Comparison of ENCODE assay signal across 8 cellular contexts in genomic region chr5:150448960-150449490, GRCh38. TPM values are rescaled to one million over a fixed set of nuclear protein-coding genes. Genes with fewer than 3 reads are reported as not detected.
A peak's percentile ranks its signal among the peaks of the same experiment; 100 is the strongest.
DNase-seq lines count a peak whose midpoint lies in the region; ATAC-seq and TF ChIP-seq lines count a peak whose summit lies in the region.

No MANE protein-coding gene starts in this region.

- H3K27me3 ChIP-seq in BE2C (no peaks in the 10 kb centered on the region), HUES48 (ENCODE audit: control insufficient read depth, insufficient read depth, low read length) (no peaks in the 10 kb centered on the region), brain microvascular endothelial cell (replicated peaks) (no peaks in the 10 kb centered on the region), right lobe of liver (no peaks in the 10 kb centered on the region), transverse colon (no peaks in the 10 kb centered on the region)

- WGBS in right lobe of liver (ENCODE audit: insufficient coverage, low coverage, low lambda C conversion rate, missing lambda C conversion rate), result 0% methylated on average over 23 of the region's 30 CpGs
- 0 to 1% methylated on average over 13 to 22 of the region's 30 CpGs for WGBS in transverse colon (ENCODE audit: low coverage in 1 of 2), 2 donors

- peak in 2 of 4 donors; percentile 3 to 5 for ATAC-seq in right lobe of liver
- ATAC-seq in HG03025 (IDR thresholded peaks at IDR 0.05; ENCODE audit: low FRiP score, unreplicated experiment), result no peak

- in situ Hi-C loops in brain microvascular endothelial cell (cut with HindIII; ENCODE audit: low pct_ligation_motif_present, low sequenced_read_pairs) (no loop called here), transverse colon (cut with MboI; ENCODE audit: low pct_ligation_motif_present in 1 of 4, low pct_unique_long_range_greater_than_20kb in 1 of 4, low sequenced_read_pairs in 3 of 4) (loop anchor here (25.0 kb wide), 3 partner anchors 187 to 312 kb away; partner anchors contain the start of genes CDX1 (in 2 of the 4) and PDGFRB (in 2 of the 4))

- TF ChIP-seq EP300 in transverse colon (IDR thresholded peaks at IDR 0.05; ENCODE audit: low read depth), result no peak

- DNase-seq in BE2C (no peak), brain microvascular endothelial cell (no peak), right lobe of liver (no peak), transverse colon (no peak), NCI-H345 (lab: John Stamatoyannopoulos, UW) (no peak), Kasumi-1 (lab: John Stamatoyannopoulos, UW) (no peak)

- no peak for TF ChIP-seq POLR2A in right lobe of liver (IDR thresholded peaks at IDR 0.05)
- TF ChIP-seq POLR2A in transverse colon (IDR thresholded peaks at IDR 0.05), result no peak

- peak overlapping the region; percentile 99 for H3K27ac ChIP-seq in HUES48 (ENCODE audit: low read depth, low read length)
- peak overlapping the region; percentile 100 for H3K27ac ChIP-seq in brain microvascular endothelial cell
- H3K27ac ChIP-seq in right lobe of liver, result peak overlapping the region; percentile 94 to 98 (median 95)
- H3K27ac ChIP-seq in transverse colon, result peak overlapping the region; percentile 92 to 94 (median 93)

- H3K36me3 ChIP-seq in BE2C, result peaks cover 53% of the 10 kb centered on the region
- H3K36me3 ChIP-seq in HUES48 (ENCODE audit: control insufficient read depth, insufficient read depth, low read length), result peaks cover 48% of the 10 kb centered on the region
- peaks cover 45% of the 10 kb centered on the region for H3K36me3 ChIP-seq in brain microvascular endothelial cell (replicated peaks)
- peaks cover 21 to 39% (median 29%) of the 10 kb centered on the region in 4 donors for H3K36me3 ChIP-seq in right lobe of liver
- H3K36me3 ChIP-seq in transverse colon, result peaks cover 0 to 38% (median 19%) of the 10 kb centered on the region in 4 donors

- H3K4me1 ChIP-seq in BE2C (peaks cover 5% of the 10 kb centered on the region), HUES48 (ENCODE audit: control insufficient read depth, insufficient read depth, low read length) (peaks cover 9% of the 10 kb centered on the region), right lobe of liver (peaks cover 0 to 10% (median 0%) of the 10 kb centered on the region in 4 donors), transverse colon (peaks cover 12 to 19% (median 13%) of the 10 kb centered on the region in 4 donors)

- peak overlapping the region; percentile 98 for H3K9ac ChIP-seq in HUES48 (ENCODE audit: low read depth, low read length)

- intact Hi-C loops in right lobe of liver (cut with DNase I) (no loop called here), transverse colon (cut with DNase I; ENCODE audit: low total_unique reads) (no loop called here)

- H3K9me3 ChIP-seq in BE2C (no peaks in the 10 kb centered on the region), HUES48 (ENCODE audit: control insufficient read depth, insufficient read depth, low read length) (no peaks in the 10 kb centered on the region), right lobe of liver (no peaks in the 10 kb centered on the region), transverse colon (no peaks in the 10 kb centered on the region)

- no peak for TF ChIP-seq CTCF in BE2C (IDR thresholded peaks at IDR 0.05; ENCODE audit: low read depth, low read length)
- no peak for TF ChIP-seq CTCF in brain microvascular endothelial cell (IDR thresholded peaks at IDR 0.05; ENCODE audit: low read depth, low read length, missing control alignments)
- no peak for TF ChIP-seq CTCF in right lobe of liver (IDR thresholded peaks at IDR 0.05)
- no peak for TF ChIP-seq CTCF in transverse colon (IDR thresholded peaks at IDR 0.05)

- H3K4me3 ChIP-seq in BE2C (ENCODE audit: low read depth, low read length) (peak overlapping the region; percentile 100), HUES48 (ENCODE audit: low read depth, low read length) (peak overlapping the region; percentile 81), brain microvascular endothelial cell (ENCODE audit: low read depth, low read length) (peak overlapping the region; percentile 96), right lobe of liver (peak overlapping the region; percentile 81 to 97 (median 93)), transverse colon (peak overlapping the region; percentile 78 to 86 (median 84))

RNA-seq across cellular contexts. Expression of gene RPS14, which starts 0.5 kb away (rescaled TPM):
- polyA plus RNA-seq in BE2C (2012; ENCODE audit: insufficient read depth, insufficient read length, low read depth), result 2,025 TPM
- total RNA-seq in right lobe of liver (100 to 1,000 TPM; 573 to 800 (median 663) TPM), transverse colon (1,000 to 10,000 TPM; 1,179 to 2,387 (median 1,878) TPM)

RNA-seq across cellular contexts. Expression of gene CD74, which starts 36.3 kb away (rescaled TPM):
- 0.91 TPM for polyA plus RNA-seq in BE2C (2012; ENCODE audit: insufficient read depth, insufficient read length, low read depth)
- total RNA-seq in right lobe of liver, result 100 to 1,000 TPM in 5 of 6 experiments, 10 to 100 TPM in 1; 68.4 to 549 (median 211) TPM
- 100 to 1,000 TPM in 3 of 4 donors, 10 to 100 TPM in 1; 54.3 to 451 (median 259) TPM for total RNA-seq in transverse colon

RNA-seq across cellular contexts. Expression of gene NDST1, which starts 58.9 kb away (rescaled TPM):
- polyA plus RNA-seq in BE2C (2012; ENCODE audit: insufficient read depth, insufficient read length, low read depth), result 26.2 TPM
- total RNA-seq in right lobe of liver, result 10 to 100 TPM; 38.1 to 97.5 (median 76.0) TPM
- 100 to 1,000 TPM in 1 of 4 donors, 10 to 100 TPM in 3; 68.8 to 104 (median 96.4) TPM for total RNA-seq in transverse colon
